In genomic region chr13:111058796-111059506, GRCh38 we compare ENCODE assay signal across 23 cellular contexts. TPM values are rescaled to one million over a fixed set of nuclear protein-coding genes. Genes with fewer than 3 reads are reported as not detected.
DNase-seq lines count a peak whose midpoint lies in the region; ATAC-seq and TF ChIP-seq lines count a peak whose summit lies in the region.
"Had no signal": no experiment of that assay in that cellular context is flagged by ENCODE, and none has a peak within 500 bp of the region (broad histone marks: within the 10 kb centered on the region; RNA-seq: fewer than 3 reads in every experiment).

No MANE protein-coding gene starts in this region.

- peaks cover 19% of the 10 kb centered on the region for H3K4me1 Mint-ChIP-seq in HFFc6 (ENCODE audit: low read depth)
- H3K4me1 Mint-ChIP-seq: naive B cell had no signal

- H3K9me3 Mint-ChIP-seq in HFFc6, result peaks cover 16% of the 10 kb centered on the region
- H3K9me3 Mint-ChIP-seq: activated naive CD4-positive, alpha-beta T cell treated with anti-CD3 and anti-CD28 coated beads for 36 hours; activated T-cell treated with anti-CD3 and anti-CD28 coated beads, Interleukin-2, amount 50 U/mL, for 72 hours had no signal

- ATAC-seq in HG03095 (IDR thresholded peaks at IDR 0.05; ENCODE audit: unreplicated experiment) (no peak), GM21360 (IDR thresholded peaks at IDR 0.05; ENCODE audit: unreplicated experiment) (no peak)
- ATAC-seq: activated T-cell treated with anti-CD3 and anti-CD28 coated beads, Interleukin-2, amount 50 U/mL, for 72 hours; lower lobe of right lung; right lobe of liver had no signal

- peaks cover 6% of the 10 kb centered on the region; the same call in 1 of the 2 replicates for H3K36me3 Mint-ChIP-seq in HFFc6 (ENCODE audit: low read depth)

- H3K27ac Mint-ChIP-seq in HFFc6, result peak overlapping the region; percentile 72
- H3K27ac Mint-ChIP-seq: activated naive CD4-positive, alpha-beta T cell treated with anti-CD3 and anti-CD28 coated beads for 36 hours; activated T-cell treated with anti-CD3 and anti-CD28 coated beads, Interleukin-2, amount 50 U/mL, for 72 hours; naive B cell had no signal

- H3K4me3 Mint-ChIP-seq in HFFc6, result no peak overlapping the region
- H3K4me3 Mint-ChIP-seq: activated naive CD4-positive, alpha-beta T cell treated with anti-CD3 and anti-CD28 coated beads for 36 hours; activated T-cell treated with anti-CD3 and anti-CD28 coated beads, Interleukin-2, amount 50 U/mL, for 72 hours; naive B cell had no signal

- DNase-seq in AG08395 (ENCODE audit: low spot score), result peak; percentile 20
- peak; percentile 62 for DNase-seq in HFFc6
- peak; percentile 8 for DNase-seq in amniotic epithelial cell (ENCODE audit: low read depth)
- peak; percentile 75 for DNase-seq in islet precursor cell
- DNase-seq in medulla oblongata (ENCODE audit: extremely low spot score), result no peak
- no peak for DNase-seq in NK-92 (lab: John Stamatoyannopoulos, UW; ENCODE audit: unreplicated experiment)
- DNase-seq: activated CD4-positive, alpha-beta T cell treated with anti-CD3 and anti-CD28 coated beads for 48 hours; activated naive CD4-positive, alpha-beta T cell treated with anti-CD3 and anti-CD28 coated beads for 36 hours; activated T-cell treated with anti-CD3 and anti-CD28 coated beads, Interleukin-2, amount 50 U/mL, for 72 hours; anterior cingulate cortex; Calu3; central memory CD4-positive, alpha-beta T cell; foreskin melanocyte; Karpas-422; lower lobe of right lung; naive B cell; NCI-H1092; NCI-H2081; right lobe of liver; SIG-M5; stimulated activated CD8-positive, alpha-beta memory T cell treated with anti-CD3 and anti-CD28 coated beads, Interleukin-4, amount 100 ng/mL, for 48 hours had no signal

- no peak for TF ChIP-seq CTCF in HFFc6 (IDR thresholded peaks at IDR 0.05)

- H3K27me3 Mint-ChIP-seq in HFFc6 (ENCODE audit: insufficient read depth), result peaks cover 27% of the 10 kb centered on the region

RNA-seq across cellular contexts. Expression of gene ARHGEF7, which starts 56.2 kb away (rescaled TPM):
- 10 to 100 TPM; 32.3 to 38.1 (median 35.0) TPM for total RNA-seq in HFFc6 (2021; fragmentation: NEBNext Ultra II Directional; extraction: Animal tissue kit (Norgen Biotek cat#: 25700))

Comparison
In these comparisons a context has a peak if more than half of its experiments do, and no peak if none do; other contexts are left out.
1. DNase-seq: peak in AG08395 (single experiment), HFFc6 (single experiment), amniotic epithelial cell (single experiment) and islet precursor cell (single experiment); none in medulla oblongata (single experiment) and NK-92 (single experiment).